24 cellular contexts compared by ENCODE assay signal in genomic region chr11:103534191-103534590, GRCh38.
"Had no signal": no experiment of that assay in that cellular context is flagged by ENCODE, and none has a peak within 500 bp of the region (broad histone marks: within the 10 kb centered on the region; RNA-seq: fewer than 3 reads in every experiment).

No MANE protein-coding gene starts in this region.

- ATAC-seq: psoas muscle; right cardiac atrium; right lobe of liver; stimulated activated effector memory CD8-positive, alpha-beta T cell treated with anti-CD3 and anti-CD28 coated beads, Interleukin-12 subunit alpha, Interleukin-12 subunit beta, amount 100 ng/mL, for 72 hours; stimulated activated naive B cell treated with anti-CD40 and anti-IgM and Interleukin-4, amounts not matched to agents 10 μg/mL and 1 μg/mL and 100 μg/mL, for 72 hours had no signal

- H3K4me3 ChIP-seq: neural progenitor cell, ovary, psoas muscle, right lobe of liver, sigmoid colon, stomach, thoracic aorta, thyroid gland, tibial nerve, upper lobe of left lung, vagina had no signal

- DNase-seq: occipital lobe; ovary; posterior cingulate gyrus; psoas muscle; right cardiac atrium; right lobe of liver; sigmoid colon; small intestine; stimulated activated CD4-positive, alpha-beta T cell treated with anti-CD3 and anti-CD28 coated beads, Interleukin-15, amount 100 ng/mL, for 24 hours; stimulated activated CD4-positive, alpha-beta T cell treated with anti-CD3 and anti-CD28 coated beads, Interleukin-2, amount 100 ng/mL, for 24 hours; stimulated activated CD4-positive, alpha-beta T cell treated with anti-CD3 and anti-CD28 coated beads, Interleukin-2, amount 100 ng/mL, for 48 hours; stimulated activated CD4-positive, alpha-beta T cell treated with anti-CD3 and anti-CD28 coated beads, Interleukin-4, amount 100 ng/mL, for 24 hours; stimulated activated naive B cell treated with anti-CD40 and anti-IgM and Interleukin-4, amounts not matched to agents 10 μg/mL and 1 μg/mL and 100 μg/mL, for 72 hours; stimulated activated naive CD4-positive, alpha-beta T cell treated with Interleukin-2 at 50 U/mL for 16 hours; stomach; thyroid gland; trophoblast cell; upper lobe of left lung had no signal

- H2AFZ ChIP-seq: neural progenitor cell, parathyroid adenoma had no signal

- H3K4me1 ChIP-seq: parathyroid adenoma, psoas muscle, right lobe of liver, sigmoid colon, stomach, thyroid gland, tibial nerve, upper lobe of left lung, vagina had no signal

- H3K9me3 ChIP-seq: ovary, psoas muscle, right lobe of liver, sigmoid colon, stomach, thoracic aorta, thyroid gland, tibial nerve, upper lobe of left lung, vagina had no signal

- H3K9ac ChIP-seq: neural progenitor cell, parathyroid adenoma had no signal

- H3K27me3 ChIP-seq: neural progenitor cell, ovary, right lobe of liver, sigmoid colon, stomach, thyroid gland, tibial nerve, upper lobe of left lung, vagina had no signal

- H3K27ac ChIP-seq: neural progenitor cell, ovary, parathyroid adenoma, psoas muscle, right lobe of liver, sigmoid colon, stomach, thoracic aorta, thyroid gland, tibial nerve, upper lobe of left lung, vagina had no signal

- H3K36me3 ChIP-seq: neural progenitor cell, ovary, right lobe of liver, sigmoid colon, stomach, thoracic aorta, thyroid gland, tibial nerve, upper lobe of left lung, vagina had no signal

- H3K79me2 ChIP-seq: parathyroid adenoma had no signal

- H3K4me2 ChIP-seq: neural progenitor cell had no signal
